In genomic region chr14:69002069-69002468, GRCh38 we compare ENCODE assay signal across 10 cellular contexts. TPM values are rescaled to one million over a fixed set of nuclear protein-coding genes. Genes with fewer than 3 reads are reported as not detected.
DNase-seq lines count a peak whose midpoint lies in the region; ATAC-seq and TF ChIP-seq lines count a peak whose summit lies in the region.
"Had no signal": no experiment of that assay in that cellular context is flagged by ENCODE, and none has a peak within 500 bp of the region (broad histone marks: within the 10 kb centered on the region; RNA-seq: fewer than 3 reads in every experiment).

No MANE protein-coding gene starts in this region.

- peaks cover 8% of the 10 kb centered on the region for H3K4me1 ChIP-seq in hepatocyte (ENCODE audit: insufficient read depth)
- H3K4me1 ChIP-seq in upper lobe of right lung = no peaks in the 10 kb centered on the region

- H3K27me3 ChIP-seq in hepatocyte = no peaks in the 10 kb centered on the region
- H3K27me3 ChIP-seq in upper lobe of right lung = no peaks in the 10 kb centered on the region

- H3K9me2 ChIP-seq in hepatocyte (replicated peaks; ENCODE audit: insufficient read depth) = no peaks in the 10 kb centered on the region

- H3K79me2 ChIP-seq in hepatocyte = no peaks in the 10 kb centered on the region

- H3K36me3 Mint-ChIP-seq in activated naive CD8-positive, alpha-beta T cell treated with anti-CD3 and anti-CD28 coated beads, Interleukin-2, amount 10 ng/mL, durations not matched to agents 7 days and 5 days = no peaks in the 10 kb centered on the region
- no peaks in the 10 kb centered on the region for H3K36me3 Mint-ChIP-seq in activated naive CD8-positive, alpha-beta T cell treated with anti-CD3 and anti-CD28 coated beads, Interleukin-2, amount 50 U/mL, for 24 hours (ENCODE audit: low read depth)
- no peaks in the 10 kb centered on the region for H3K36me3 Mint-ChIP-seq in activated T-helper 17 cell treated with anti-CD3 and anti-CD28 coated beads, Interleukin-2, amount 50 U/mL, for 72 hours (ENCODE audit: low read depth)

- intact Hi-C loops in upper lobe of right lung (cut with DNase I) = no loop called here

- no peaks in the 10 kb centered on the region for H4K20me1 ChIP-seq in hepatocyte (ENCODE audit: insufficient read depth, poor library complexity, severe bottlenecking)

- H3K4me2 ChIP-seq in hepatocyte = no peak overlapping the region

- no peaks in the 10 kb centered on the region for H3K36me3 ChIP-seq in hepatocyte (replicated peaks; ENCODE audit: insufficient read depth, low read depth)
- no peaks in the 10 kb centered on the region for H3K36me3 ChIP-seq in upper lobe of right lung

- POLR2A ChIA-PET in activated naive CD8-positive, alpha-beta T cell treated with anti-CD3 and anti-CD28 coated beads, Interleukin-2, amount 10 ng/mL, durations not matched to agents 7 days and 5 days (lab: Charles Lee) = no interaction called here

- no peak overlapping the region for H3K4me3 Mint-ChIP-seq in activated naive CD8-positive, alpha-beta T cell treated with anti-CD3 and anti-CD28 coated beads, Interleukin-2, amount 10 ng/mL, durations not matched to agents 7 days and 5 days
- H3K4me3 Mint-ChIP-seq in activated naive CD8-positive, alpha-beta T cell treated with anti-CD3 and anti-CD28 coated beads, Interleukin-2, amount 50 U/mL, for 24 hours = no peak overlapping the region
- no peak overlapping the region for H3K4me3 Mint-ChIP-seq in activated T-helper 17 cell treated with anti-CD3 and anti-CD28 coated beads, Interleukin-2, amount 50 U/mL, for 72 hours
- H3K4me3 Mint-ChIP-seq: IgD-negative memory B cell had no signal

- H3K27ac ChIP-seq in hepatocyte = no peak overlapping the region
- H3K27ac ChIP-seq in upper lobe of right lung = no peak overlapping the region

- WGBS in hepatocyte (ENCODE audit: low lambda C conversion rate, missing lambda C conversion rate) = 64% methylated on average over 3 of the region's 3 CpGs

- TF ChIP-seq CTCF in hepatocyte (IDR thresholded peaks at IDR 0.05; ENCODE audit: poor library complexity) = peak; percentile 28
- TF ChIP-seq CTCF in upper lobe of right lung (IDR thresholded peaks at IDR 0.05) = peak; percentile 37

- H2AFZ ChIP-seq in hepatocyte = no peak overlapping the region

- H3K27me3 Mint-ChIP-seq in activated naive CD8-positive, alpha-beta T cell treated with anti-CD3 and anti-CD28 coated beads, Interleukin-2, amount 10 ng/mL, durations not matched to agents 7 days and 5 days = peaks cover 9% of the 10 kb centered on the region
- H3K27me3 Mint-ChIP-seq in activated naive CD8-positive, alpha-beta T cell treated with anti-CD3 and anti-CD28 coated beads, Interleukin-2, amount 50 U/mL, for 24 hours = peaks cover 1% of the 10 kb centered on the region
- H3K27me3 Mint-ChIP-seq in activated T-helper 17 cell treated with anti-CD3 and anti-CD28 coated beads, Interleukin-2, amount 50 U/mL, for 72 hours = no peaks in the 10 kb centered on the region

- H3K9me3 Mint-ChIP-seq in activated naive CD8-positive, alpha-beta T cell treated with anti-CD3 and anti-CD28 coated beads, Interleukin-2, amount 10 ng/mL, durations not matched to agents 7 days and 5 days = no peaks in the 10 kb centered on the region
- no peaks in the 10 kb centered on the region for H3K9me3 Mint-ChIP-seq in activated naive CD8-positive, alpha-beta T cell treated with anti-CD3 and anti-CD28 coated beads, Interleukin-2, amount 50 U/mL, for 24 hours
- H3K9me3 Mint-ChIP-seq in activated T-helper 17 cell treated with anti-CD3 and anti-CD28 coated beads, Interleukin-2, amount 50 U/mL, for 72 hours = no peaks in the 10 kb centered on the region

- no peak overlapping the region for H3K27ac Mint-ChIP-seq in activated naive CD8-positive, alpha-beta T cell treated with anti-CD3 and anti-CD28 coated beads, Interleukin-2, amount 10 ng/mL, durations not matched to agents 7 days and 5 days
- no peak overlapping the region for H3K27ac Mint-ChIP-seq in activated naive CD8-positive, alpha-beta T cell treated with anti-CD3 and anti-CD28 coated beads, Interleukin-2, amount 50 U/mL, for 24 hours
- H3K27ac Mint-ChIP-seq in activated T-helper 17 cell treated with anti-CD3 and anti-CD28 coated beads, Interleukin-2, amount 50 U/mL, for 72 hours = no peak overlapping the region
- H3K27ac Mint-ChIP-seq: IgD-negative memory B cell had no signal

- H3K4me1 Mint-ChIP-seq in activated naive CD8-positive, alpha-beta T cell treated with anti-CD3 and anti-CD28 coated beads, Interleukin-2, amount 10 ng/mL, durations not matched to agents 7 days and 5 days = peaks cover 6% of the 10 kb centered on the region
- peaks cover 4% of the 10 kb centered on the region for H3K4me1 Mint-ChIP-seq in activated naive CD8-positive, alpha-beta T cell treated with anti-CD3 and anti-CD28 coated beads, Interleukin-2, amount 50 U/mL, for 24 hours
- no peaks in the 10 kb centered on the region for H3K4me1 Mint-ChIP-seq in activated T-helper 17 cell treated with anti-CD3 and anti-CD28 coated beads, Interleukin-2, amount 50 U/mL, for 72 hours
- H3K4me1 Mint-ChIP-seq: IgD-negative memory B cell had no signal

- ATAC-seq in activated naive CD8-positive, alpha-beta T cell treated with anti-CD3 and anti-CD28 coated beads, Interleukin-2, amount 10 ng/mL, durations not matched to agents 7 days and 5 days (ENCODE audit: low read depth) = peak; percentile 64
- ATAC-seq in activated naive CD8-positive, alpha-beta T cell treated with anti-CD3 and anti-CD28 coated beads, Interleukin-2, amount 50 U/mL, for 24 hours = no peak
- ATAC-seq in activated T-helper 17 cell treated with anti-CD3 and anti-CD28 coated beads, Interleukin-2, amount 50 U/mL, for 72 hours (replicated peaks) = peak; percentile 31
- ATAC-seq in upper lobe of right lung = peak; percentile 75
- no peak for ATAC-seq in HG03039 (IDR thresholded peaks at IDR 0.05; ENCODE audit: unreplicated experiment)
- ATAC-seq in GM21825 (IDR thresholded peaks at IDR 0.05; ENCODE audit: unreplicated experiment) = no peak

- H3K9me3 ChIP-seq in hepatocyte (ENCODE audit: low read depth) (no peaks in the 10 kb centered on the region), upper lobe of right lung (no peaks in the 10 kb centered on the region)

- no peak for DNase-seq in activated naive CD8-positive, alpha-beta T cell treated with anti-CD3 and anti-CD28 coated beads, Interleukin-2, amount 10 ng/mL, durations not matched to agents 7 days and 5 days
- no peak for DNase-seq in activated naive CD8-positive, alpha-beta T cell treated with anti-CD3 and anti-CD28 coated beads, Interleukin-2, amount 50 U/mL, for 24 hours
- DNase-seq in hepatocyte (ENCODE audit: low spot score) (peak; percentile 40), upper lobe of right lung (no peak), NCI-H1930 (lab: John Stamatoyannopoulos, UW) (no peak)
- DNase-seq: stimulated activated CD4-positive, alpha-beta T cell treated with anti-CD3 and anti-CD28 coated beads, Interleukin-15, amount 100 ng/mL, for 24 hours had no signal

- H3K4me3 ChIP-seq in hepatocyte (no peak overlapping the region), upper lobe of right lung (no peak overlapping the region)

RNA-seq across cellular contexts. Expression of gene ACTN1, which starts 23.0 kb away (rescaled TPM):
- total RNA-seq in activated naive CD8-positive, alpha-beta T cell treated with anti-CD3 and anti-CD28 coated beads, Interleukin-2, amount 10 ng/mL, durations not matched to agents 7 days and 5 days = 10 to 100 TPM; 63.8 to 71.5 TPM
- 10 to 100 TPM; 38.3 to 54.1 TPM for total RNA-seq in activated T-helper 17 cell treated with anti-CD3 and anti-CD28 coated beads, Interleukin-2, amount 50 U/mL, for 72 hours
- 82.2 and 88.0 TPM in 2 replicates for total RNA-seq in hepatocyte
- polyA plus RNA-seq in hepatocyte = 157 and 163 TPM in 2 replicates
- total RNA-seq in upper lobe of right lung = 177 TPM

Comparison
In these comparisons a context has a peak if more than half of its experiments do, and no peak if none do; other contexts are left out.
1. ATAC-seq: peak in activated naive CD8-positive, alpha-beta T cell treated with anti-CD3 and anti-CD28 coated beads, Interleukin-2, amount 10 ng/mL, durations not matched to agents 7 days and 5 days (single experiment), activated T-helper 17 cell treated with anti-CD3 and anti-CD28 coated beads, Interleukin-2, amount 50 U/mL, for 72 hours (single experiment) and upper lobe of right lung (single experiment); none in activated naive CD8-positive, alpha-beta T cell treated with anti-CD3 and anti-CD28 coated beads, Interleukin-2, amount 50 U/mL, for 24 hours (single experiment), HG03039 (single experiment) and GM21825 (single experiment).